In the genomic region with DNA sequence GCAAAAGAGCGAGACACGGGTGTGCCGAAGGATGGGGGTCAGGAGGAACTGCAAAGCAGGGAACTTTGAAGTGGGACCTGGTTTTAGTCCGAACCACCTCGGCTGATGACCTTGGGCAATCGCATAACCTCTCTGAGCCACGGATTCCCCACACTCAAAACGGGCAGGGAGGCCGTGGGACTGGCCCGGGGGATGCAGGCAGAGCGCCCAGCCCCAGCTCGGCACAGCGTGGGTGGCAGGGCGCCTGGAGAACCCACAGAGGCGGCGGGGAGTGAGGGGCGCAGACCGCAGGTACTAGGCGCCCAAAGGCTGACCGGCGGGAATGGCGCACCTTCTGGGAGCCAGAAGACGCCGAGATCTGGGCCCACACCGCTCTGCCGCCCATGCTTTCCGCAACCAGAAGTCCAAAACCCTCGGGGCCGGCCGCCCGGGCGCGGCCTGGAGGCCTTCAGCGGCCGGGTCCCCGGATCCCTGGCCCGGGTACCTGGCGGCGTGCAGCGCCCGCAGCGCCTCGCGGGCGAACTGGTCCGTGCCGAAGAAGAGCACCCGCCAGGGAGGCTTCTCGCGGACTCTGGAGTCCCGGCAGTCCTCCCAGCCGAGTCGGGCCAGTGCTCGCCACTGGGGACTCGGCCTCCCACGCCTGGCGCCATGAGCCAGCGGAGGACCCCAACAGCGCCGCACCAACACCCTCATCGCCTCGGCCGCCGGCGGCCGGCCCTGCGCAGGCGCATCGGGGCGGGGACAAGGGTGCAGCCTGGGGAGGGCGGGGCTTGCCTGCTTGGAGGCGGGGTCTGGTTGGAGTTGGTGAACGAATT, we compare ENCODE assay signal across 1 cellular context.
TF ChIP-seq lines count a peak whose summit lies in the region.

A gene (minus strand): TSS at position 719 of the 815 bp plus-strand sequence. CDS start 26 bp downstream, at position 693.

TF ChIP-seq in HepG2, 621 proteins besides CTCF, POLR2A, EP300 and RAD21 (continued from another document and continues in another):
- TF ChIP-seq, protein P1, sequence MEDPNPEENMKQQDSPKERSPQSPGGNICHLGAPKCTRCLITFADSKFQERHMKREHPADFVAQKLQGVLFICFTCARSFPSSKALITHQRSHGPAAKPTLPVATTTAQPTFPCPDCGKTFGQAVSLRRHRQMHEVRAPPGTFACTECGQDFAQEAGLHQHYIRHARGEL (CRISPR knock-in tag; IDR thresholded peaks at IDR 0.05): no peak
- TF ChIP-seq RFX5 (IDR thresholded peaks at IDR 0.05; ENCODE audit: low read depth, low read length): no peak
- TF ChIP-seq, protein P2, sequence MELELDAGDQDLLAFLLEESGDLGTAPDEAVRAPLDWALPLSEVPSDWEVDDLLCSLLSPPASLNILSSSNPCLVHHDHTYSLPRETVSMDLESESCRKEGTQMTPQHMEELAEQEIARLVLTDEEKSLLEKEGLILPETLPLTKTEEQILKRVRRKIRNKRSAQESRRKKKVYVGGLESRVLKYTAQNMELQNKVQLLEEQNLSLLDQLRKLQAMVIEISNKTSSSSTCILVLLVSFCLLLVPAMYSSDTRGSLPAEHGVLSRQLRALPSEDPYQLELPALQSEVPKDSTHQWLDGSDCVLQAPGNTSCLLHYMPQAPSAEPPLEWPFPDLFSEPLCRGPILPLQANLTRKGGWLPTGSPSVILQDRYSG (CRISPR knock-in tag; IDR thresholded peaks at IDR 0.05): no peak
- TF ChIP-seq MEIS2 (CRISPR knock-in tag; IDR thresholded peaks at IDR 0.05): peak; percentile 65
- TF ChIP-seq IKZF1 (IDR thresholded peaks at IDR 0.05): no peak
- 0 out of 2 replicates have a peak, but pooled peaks have one; percentile 35 for TF ChIP-seq ZNF501 (CRISPR knock-in tag; IDR thresholded peaks at IDR 0.05)
- no peak for TF ChIP-seq ZNF251 (CRISPR knock-in tag; IDR thresholded peaks at IDR 0.05)
- TF ChIP-seq, protein P3, sequence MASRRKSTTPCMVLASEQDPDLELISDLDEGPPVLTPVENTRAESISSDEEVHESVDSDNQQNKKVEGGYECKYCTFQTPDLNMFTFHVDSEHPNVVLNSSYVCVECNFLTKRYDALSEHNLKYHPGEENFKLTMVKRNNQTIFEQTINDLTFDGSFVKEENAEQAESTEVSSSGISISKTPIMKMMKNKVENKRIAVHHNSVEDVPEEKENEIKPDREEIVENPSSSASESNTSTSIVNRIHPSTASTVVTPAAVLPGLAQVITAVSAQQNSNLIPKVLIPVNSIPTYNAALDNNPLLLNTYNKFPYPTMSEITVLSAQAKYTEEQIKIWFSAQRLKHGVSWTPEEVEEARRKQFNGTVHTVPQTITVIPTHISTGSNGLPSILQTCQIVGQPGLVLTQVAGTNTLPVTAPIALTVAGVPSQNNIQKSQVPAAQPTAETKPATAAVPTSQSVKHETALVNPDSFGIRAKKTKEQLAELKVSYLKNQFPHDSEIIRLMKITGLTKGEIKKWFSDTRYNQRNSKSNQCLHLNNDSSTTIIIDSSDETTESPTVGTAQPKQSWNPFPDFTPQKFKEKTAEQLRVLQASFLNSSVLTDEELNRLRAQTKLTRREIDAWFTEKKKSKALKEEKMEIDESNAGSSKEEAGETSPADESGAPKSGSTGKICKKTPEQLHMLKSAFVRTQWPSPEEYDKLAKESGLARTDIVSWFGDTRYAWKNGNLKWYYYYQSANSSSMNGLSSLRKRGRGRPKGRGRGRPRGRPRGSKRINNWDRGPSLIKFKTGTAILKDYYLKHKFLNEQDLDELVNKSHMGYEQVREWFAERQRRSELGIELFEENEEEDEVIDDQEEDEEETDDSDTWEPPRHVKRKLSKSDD (CRISPR knock-in tag; IDR thresholded peaks at IDR 0.05; ENCODE audit: low read depth): 0 out of 2 replicates have a peak, but pooled peaks have one; percentile 36
- 0 out of 2 replicates have a peak, but pooled peaks have one; percentile 21 for TF ChIP-seq ZNF607 (CRISPR knock-in tag; IDR thresholded peaks at IDR 0.05; ENCODE audit: borderline replicate concordance)
- TF ChIP-seq ZFP90 (CRISPR knock-in tag; IDR thresholded peaks at IDR 0.05; ENCODE audit: borderline replicate concordance): no peak
- TF ChIP-seq, protein P4, sequence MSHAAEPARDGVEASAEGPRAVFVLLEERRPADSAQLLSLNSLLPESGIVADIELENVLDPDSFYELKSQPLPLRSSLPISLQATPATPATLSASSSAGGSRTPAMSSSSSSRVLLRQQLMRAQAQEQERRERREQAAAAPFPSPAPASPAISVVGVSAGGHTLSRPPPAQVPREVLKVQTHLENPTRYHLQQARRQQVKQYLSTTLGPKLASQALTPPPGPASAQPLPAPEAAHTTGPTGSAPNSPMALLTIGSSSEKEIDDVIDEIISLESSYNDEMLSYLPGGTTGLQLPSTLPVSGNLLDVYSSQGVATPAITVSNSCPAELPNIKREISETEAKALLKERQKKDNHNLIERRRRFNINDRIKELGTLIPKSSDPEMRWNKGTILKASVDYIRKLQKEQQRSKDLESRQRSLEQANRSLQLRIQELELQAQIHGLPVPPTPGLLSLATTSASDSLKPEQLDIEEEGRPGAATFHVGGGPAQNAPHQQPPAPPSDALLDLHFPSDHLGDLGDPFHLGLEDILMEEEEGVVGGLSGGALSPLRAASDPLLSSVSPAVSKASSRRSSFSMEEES (CRISPR knock-in tag; IDR thresholded peaks at IDR 0.05): 0 out of 2 replicates have a peak, but pooled peaks have one; percentile 34
- TF ChIP-seq ONECUT2 (CRISPR knock-in tag; IDR thresholded peaks at IDR 0.05): no peak
- TF ChIP-seq NFKBIZ (CRISPR knock-in tag; IDR thresholded peaks at IDR 0.05): no peak
- TF ChIP-seq ZNF326 (CRISPR knock-in tag; IDR thresholded peaks at IDR 0.05; ENCODE audit: borderline replicate concordance): no peak
- TF ChIP-seq ZNF232 (CRISPR knock-in tag; IDR thresholded peaks at IDR 0.05; ENCODE audit: borderline replicate concordance): peak; percentile 74; the same call in 1 of the 2 replicates
- TF ChIP-seq ZNF768 (CRISPR knock-in tag; IDR thresholded peaks at IDR 0.05): peak; percentile 94
- TF ChIP-seq, protein P5, sequence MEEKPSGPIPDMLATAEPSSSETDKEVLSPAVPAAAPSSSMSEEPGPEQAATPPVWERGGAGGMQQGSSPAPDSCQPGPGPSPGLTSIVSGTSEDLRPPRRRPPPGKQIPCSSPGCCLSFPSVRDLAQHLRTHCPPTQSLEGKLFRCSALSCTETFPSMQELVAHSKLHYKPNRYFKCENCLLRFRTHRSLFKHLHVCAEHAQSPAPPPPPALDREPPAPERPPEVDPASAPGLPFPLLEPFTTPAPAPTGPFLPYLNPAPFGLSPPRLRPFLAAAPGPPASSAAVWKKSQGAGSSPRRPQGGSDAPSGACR (CRISPR knock-in tag; IDR thresholded peaks at IDR 0.05): 0 out of 2 replicates have a peak, but pooled peaks have one; percentile 34
- TF ChIP-seq ZNF451 (CRISPR knock-in tag; IDR thresholded peaks at IDR 0.05): peak; percentile 52; the same call in 1 of the 2 replicates
- no peak for TF ChIP-seq ZC3H13 (CRISPR knock-in tag; IDR thresholded peaks at IDR 0.05)
- TF ChIP-seq ZNF772 (CRISPR knock-in tag; IDR thresholded peaks at IDR 0.05): no peak; the same call in 1 of the 2 replicates
- TF ChIP-seq, protein P6, sequence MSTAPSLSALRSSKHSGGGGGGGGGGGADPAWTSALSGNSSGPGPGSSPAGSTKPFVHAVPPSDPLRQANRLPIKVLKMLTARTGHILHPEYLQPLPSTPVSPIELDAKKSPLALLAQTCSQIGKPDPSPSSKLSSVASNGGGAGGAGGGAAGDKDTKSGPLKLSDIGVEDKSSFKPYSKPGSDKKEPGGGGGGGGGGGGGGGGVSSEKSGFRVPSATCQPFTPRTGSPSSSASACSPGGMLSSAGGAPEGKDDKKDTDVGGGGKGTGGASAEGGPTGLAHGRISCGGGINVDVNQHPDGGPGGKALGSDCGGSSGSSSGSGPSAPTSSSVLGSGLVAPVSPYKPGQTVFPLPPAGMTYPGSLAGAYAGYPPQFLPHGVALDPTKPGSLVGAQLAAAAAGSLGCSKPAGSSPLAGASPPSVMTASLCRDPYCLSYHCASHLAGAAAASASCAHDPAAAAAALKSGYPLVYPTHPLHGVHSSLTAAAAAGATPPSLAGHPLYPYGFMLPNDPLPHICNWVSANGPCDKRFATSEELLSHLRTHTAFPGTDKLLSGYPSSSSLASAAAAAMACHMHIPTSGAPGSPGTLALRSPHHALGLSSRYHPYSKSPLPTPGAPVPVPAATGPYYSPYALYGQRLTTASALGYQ (CRISPR knock-in tag; IDR thresholded peaks at IDR 0.05): peak; percentile 55; the same call in 1 of the 2 replicates
- no peak for TF ChIP-seq ZFP41 (CRISPR knock-in tag; IDR thresholded peaks at IDR 0.05; ENCODE audit: borderline replicate concordance)
- TF ChIP-seq FOSL1 (CRISPR knock-in tag; IDR thresholded peaks at IDR 0.05; ENCODE audit: borderline replicate concordance): no peak
- TF ChIP-seq FOXK1 (CRISPR knock-in tag; IDR thresholded peaks at IDR 0.05; ENCODE audit: borderline replicate concordance, low read depth): no peak
- TF ChIP-seq, protein P7, sequence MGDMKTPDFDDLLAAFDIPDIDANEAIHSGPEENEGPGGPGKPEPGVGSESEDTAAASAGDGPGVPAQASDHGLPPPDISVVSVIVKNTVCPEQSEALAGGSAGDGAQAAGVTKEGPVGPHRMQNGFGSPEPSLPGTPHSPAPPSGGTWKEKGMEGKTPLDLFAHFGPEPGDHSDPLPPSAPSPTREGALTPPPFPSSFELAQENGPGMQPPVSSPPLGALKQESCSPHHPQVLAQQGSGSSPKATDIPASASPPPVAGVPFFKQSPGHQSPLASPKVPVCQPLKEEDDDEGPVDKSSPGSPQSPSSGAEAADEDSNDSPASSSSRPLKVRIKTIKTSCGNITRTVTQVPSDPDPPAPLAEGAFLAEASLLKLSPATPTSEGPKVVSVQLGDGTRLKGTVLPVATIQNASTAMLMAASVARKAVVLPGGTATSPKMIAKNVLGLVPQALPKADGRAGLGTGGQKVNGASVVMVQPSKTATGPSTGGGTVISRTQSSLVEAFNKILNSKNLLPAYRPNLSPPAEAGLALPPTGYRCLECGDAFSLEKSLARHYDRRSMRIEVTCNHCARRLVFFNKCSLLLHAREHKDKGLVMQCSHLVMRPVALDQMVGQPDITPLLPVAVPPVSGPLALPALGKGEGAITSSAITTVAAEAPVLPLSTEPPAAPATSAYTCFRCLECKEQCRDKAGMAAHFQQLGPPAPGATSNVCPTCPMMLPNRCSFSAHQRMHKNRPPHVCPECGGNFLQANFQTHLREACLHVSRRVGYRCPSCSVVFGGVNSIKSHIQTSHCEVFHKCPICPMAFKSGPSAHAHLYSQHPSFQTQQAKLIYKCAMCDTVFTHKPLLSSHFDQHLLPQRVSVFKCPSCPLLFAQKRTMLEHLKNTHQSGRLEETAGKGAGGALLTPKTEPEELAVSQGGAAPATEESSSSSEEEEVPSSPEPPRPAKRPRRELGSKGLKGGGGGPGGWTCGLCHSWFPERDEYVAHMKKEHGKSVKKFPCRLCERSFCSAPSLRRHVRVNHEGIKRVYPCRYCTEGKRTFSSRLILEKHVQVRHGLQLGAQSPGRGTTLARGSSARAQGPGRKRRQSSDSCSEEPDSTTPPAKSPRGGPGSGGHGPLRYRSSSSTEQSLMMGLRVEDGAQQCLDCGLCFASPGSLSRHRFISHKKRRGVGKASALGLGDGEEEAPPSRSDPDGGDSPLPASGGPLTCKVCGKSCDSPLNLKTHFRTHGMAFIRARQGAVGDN (CRISPR knock-in tag; IDR thresholded peaks at IDR 0.05): peak; percentile 80
- TF ChIP-seq ZSCAN30 (CRISPR knock-in tag; IDR thresholded peaks at IDR 0.05): peak; percentile 74; the same call in 1 of the 2 replicates
- TF ChIP-seq, protein P8, sequence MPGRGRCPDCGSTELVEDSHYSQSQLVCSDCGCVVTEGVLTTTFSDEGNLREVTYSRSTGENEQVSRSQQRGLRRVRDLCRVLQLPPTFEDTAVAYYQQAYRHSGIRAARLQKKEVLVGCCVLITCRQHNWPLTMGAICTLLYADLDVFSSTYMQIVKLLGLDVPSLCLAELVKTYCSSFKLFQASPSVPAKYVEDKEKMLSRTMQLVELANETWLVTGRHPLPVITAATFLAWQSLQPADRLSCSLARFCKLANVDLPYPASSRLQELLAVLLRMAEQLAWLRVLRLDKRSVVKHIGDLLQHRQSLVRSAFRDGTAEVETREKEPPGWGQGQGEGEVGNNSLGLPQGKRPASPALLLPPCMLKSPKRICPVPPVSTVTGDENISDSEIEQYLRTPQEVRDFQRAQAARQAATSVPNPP (CRISPR knock-in tag; IDR thresholded peaks at IDR 0.05): 0 out of 2 replicates have a peak, but pooled peaks have one; percentile 35
- TF ChIP-seq, protein P9, sequence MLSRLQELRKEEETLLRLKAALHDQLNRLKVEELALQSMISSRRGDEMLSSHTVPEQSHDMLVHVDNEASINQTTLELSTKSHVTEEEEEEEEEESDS (CRISPR knock-in tag; IDR thresholded peaks at IDR 0.05; ENCODE audit: borderline replicate concordance): no peak
- TF ChIP-seq HNRNPL (IDR thresholded peaks at IDR 0.05; ENCODE audit: low read depth, low read length): no peak
- TF ChIP-seq, protein P10, sequence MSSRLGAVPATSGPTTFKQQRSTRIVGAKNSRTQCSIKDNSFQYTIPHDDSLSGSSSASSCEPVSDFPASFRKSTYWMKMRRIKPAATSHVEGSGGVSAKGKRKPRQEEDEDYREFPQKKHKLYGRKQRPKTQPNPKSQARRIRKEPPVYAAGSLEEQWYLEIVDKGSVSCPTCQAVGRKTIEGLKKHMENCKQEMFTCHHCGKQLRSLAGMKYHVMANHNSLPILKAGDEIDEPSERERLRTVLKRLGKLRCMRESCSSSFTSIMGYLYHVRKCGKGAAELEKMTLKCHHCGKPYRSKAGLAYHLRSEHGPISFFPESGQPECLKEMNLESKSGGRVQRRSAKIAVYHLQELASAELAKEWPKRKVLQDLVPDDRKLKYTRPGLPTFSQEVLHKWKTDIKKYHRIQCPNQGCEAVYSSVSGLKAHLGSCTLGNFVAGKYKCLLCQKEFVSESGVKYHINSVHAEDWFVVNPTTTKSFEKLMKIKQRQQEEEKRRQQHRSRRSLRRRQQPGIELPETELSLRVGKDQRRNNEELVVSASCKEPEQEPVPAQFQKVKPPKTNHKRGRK (CRISPR knock-in tag; IDR thresholded peaks at IDR 0.05): no peak
- TF ChIP-seq, protein P11, sequence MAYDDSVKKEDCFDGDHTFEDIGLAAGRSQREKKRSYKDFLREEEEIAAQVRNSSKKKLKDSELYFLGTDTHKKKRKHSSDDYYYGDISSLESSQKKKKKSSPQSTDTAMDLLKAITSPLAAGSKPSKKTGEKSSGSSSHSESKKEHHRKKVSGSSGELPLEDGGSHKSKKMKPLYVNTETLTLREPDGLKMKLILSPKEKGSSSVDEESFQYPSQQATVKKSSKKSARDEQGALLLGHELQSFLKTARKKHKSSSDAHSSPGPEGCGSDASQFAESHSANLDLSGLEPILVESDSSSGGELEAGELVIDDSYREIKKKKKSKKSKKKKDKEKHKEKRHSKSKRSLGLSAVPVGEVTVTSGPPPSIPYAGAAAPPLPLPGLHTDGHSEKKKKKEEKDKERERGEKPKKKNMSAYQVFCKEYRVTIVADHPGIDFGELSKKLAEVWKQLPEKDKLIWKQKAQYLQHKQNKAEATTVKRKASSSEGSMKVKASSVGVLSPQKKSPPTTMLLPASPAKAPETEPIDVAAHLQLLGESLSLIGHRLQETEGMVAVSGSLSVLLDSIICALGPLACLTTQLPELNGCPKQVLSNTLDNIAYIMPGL (CRISPR knock-in tag; IDR thresholded peaks at IDR 0.05; ENCODE audit: borderline replicate concordance in 1 of 2, low read depth in 1 of 2): peak; percentile 80 to 91; a peak in 3 of 4 replicates
- TF ChIP-seq GLI4 (CRISPR knock-in tag; IDR thresholded peaks at IDR 0.05; ENCODE audit: borderline replicate concordance): no peak; the same call in 1 of the 2 replicates
- TF ChIP-seq GTF3A (CRISPR knock-in tag; conservative IDR thresholded peaks at IDR 0.05): no peak
- TF ChIP-seq GATAD1 (CRISPR knock-in tag; IDR thresholded peaks at IDR 0.05): peak; percentile 21; the same call in 1 of the 2 replicates
- TF ChIP-seq POGZ (CRISPR knock-in tag; IDR thresholded peaks at IDR 0.05): 0 out of 2 replicates have a peak, but pooled peaks have one; percentile 36
- TF ChIP-seq ATF7 (IDR thresholded peaks at IDR 0.05): no peak
- no peak for TF ChIP-seq ATF7 (CRISPR knock-in tag; IDR thresholded peaks at IDR 0.05)
- TF ChIP-seq TAF1 (CRISPR knock-in tag; IDR thresholded peaks at IDR 0.05): peak; percentile 84
